ENCODE assay signal across 23 cellular contexts in genomic region chr2:197897944-197898678, GRCh38.
"Had no signal": no experiment of that assay in that cellular context is flagged by ENCODE, and none has a peak within 500 bp of the region (broad histone marks: within the 10 kb centered on the region; RNA-seq: fewer than 3 reads in every experiment).

No MANE protein-coding gene starts in this region.

- H3K4me3 Mint-ChIP-seq: immature natural killer cell, mesothelial cell of epicardium, naive B cell had no signal

- H3K27ac ChIP-seq: coronary artery, dorsolateral prefrontal cortex, esophagus muscularis mucosa, foreskin keratinocyte, hepatocyte, lower lobe of right lung had no signal

- H3K36me3 ChIP-seq: esophagus muscularis mucosa, lower lobe of right lung had no signal

- H3K27me3 ChIP-seq: dorsolateral prefrontal cortex, esophagus muscularis mucosa had no signal

- H3K27ac Mint-ChIP-seq: immature natural killer cell, mesothelial cell of epicardium, naive B cell had no signal

- H3K4me1 ChIP-seq: foreskin keratinocyte had no signal

- ATAC-seq: foreskin keratinocyte, left colon, left lobe of liver, left ventricle myocardium superior, lower lobe of right lung, mucosa of descending colon had no signal

- H3K4me1 Mint-ChIP-seq: immature natural killer cell, naive B cell had no signal

- H3K9me3 ChIP-seq: esophagus muscularis mucosa, lower lobe of right lung, mucosa of descending colon had no signal

- H3K36me3 Mint-ChIP-seq: immature natural killer cell, mesothelial cell of epicardium, naive B cell had no signal

- DNase-seq: dermis blood vessel endothelial cell; dorsolateral prefrontal cortex; effector CD4-positive, alpha-beta T cell; effector memory CD4-positive, alpha-beta T cell; foreskin keratinocyte; glutamatergic neuron; head of caudate nucleus; hypothalamus; immature natural killer cell; islet precursor cell; kidney; kidney glomerular epithelial cell; left colon; left ventricle myocardium superior; lower lobe of right lung; mesenchymal stem cell; mucosa of descending colon; naive B cell had no signal

- H3K9me3 Mint-ChIP-seq: mesothelial cell of epicardium had no signal

- H3K4me3 ChIP-seq: coronary artery, dorsolateral prefrontal cortex, esophagus muscularis mucosa, hepatocyte, lower lobe of right lung, mucosa of descending colon had no signal
